In the genomic region with DNA sequence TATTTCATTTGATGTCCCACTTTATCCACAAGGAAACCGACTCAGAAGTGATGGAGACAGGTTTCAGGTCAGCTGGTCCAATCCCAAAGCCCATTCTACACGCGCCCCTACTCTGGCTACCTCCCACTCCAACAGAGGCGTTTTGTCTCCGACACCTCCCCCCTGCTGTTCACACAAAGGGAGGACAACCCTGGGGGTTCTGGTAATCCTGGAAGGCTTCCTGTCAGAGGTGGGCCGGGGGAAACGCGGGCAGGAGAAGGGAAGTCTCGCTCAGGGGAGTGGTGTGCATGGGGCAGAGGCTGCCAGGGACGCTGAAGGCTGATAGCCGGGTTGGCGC, we compare ENCODE assay signal across 16 cellular contexts. TPM values are rescaled to one million over a fixed set of nuclear protein-coding genes. Genes with fewer than 3 reads are reported as not detected.
A peak's percentile ranks its signal among the peaks of the same experiment; 100 is the strongest.
DNase-seq lines count a peak whose midpoint lies in the region; ATAC-seq and TF ChIP-seq lines count a peak whose summit lies in the region.
"Had no signal": no experiment of that assay in that cellular context is flagged by ENCODE, and none has a peak within 500 bp of the region (broad histone marks: within the 10 kb centered on the region; RNA-seq: fewer than 3 reads in every experiment).

No MANE protein-coding gene starts in this region.

- POLR2A ChIA-PET in SK-N-SH (lab: Yijun Ruan, JAX), result interaction anchor here (2.9 kb wide), 1 partner anchor 48 kb away, joined by 12 read pairs; no protein-coding TSS in a partner anchor
- POLR2A ChIA-PET in PC-3 (lab: Charles Lee; ENCODE audit: unreplicated experiment), result no interaction called here

- intact Hi-C loops in PC-3 (cut with micrococcal nuclease) (loop anchor here (1.0 to 5.0 kb wide), 4 partner anchors 31 to 598 kb away; no protein-coding TSS in a partner anchor), natural killer cell (cut with micrococcal nuclease) (no loop called here)

- H3K4me1 ChIP-seq in SK-N-SH (ENCODE audit: control insufficient read depth in 1 of 2, insufficient read depth in 2 of 2, low read depth in 1 of 2, low read length in 1 of 2) (peaks cover 0 to 42% of the 10 kb centered on the region in 2 experiments; a peak in 2 of 4 replicates), PC-3 (ENCODE audit: insufficient read depth, low read length) (no peaks in the 10 kb centered on the region; the same call in 1 of the 2 replicates), hepatocyte (ENCODE audit: insufficient read depth) (peaks cover 6% of the 10 kb centered on the region), trophoblast cell (ENCODE audit: control insufficient read depth in 1 of 2, insufficient read depth in 2 of 2, low read length in 2 of 2) (peaks cover 31 to 35% of the 10 kb centered on the region in 2 experiments)
- H3K4me1 ChIP-seq: colonic mucosa had no signal

- H2BK5ac ChIP-seq in trophoblast cell (ENCODE audit: low read depth, low read length, poor library complexity), result peak overlapping the region; percentile 24

- peak overlapping the region; percentile 81; the same call in 1 of the 2 replicates for H3K4me2 ChIP-seq in SK-N-SH
- H3K4me2 ChIP-seq in PC-3 (ENCODE audit: low read length), result peak overlapping the region; percentile 86; the same call in 1 of the 2 replicates
- peak overlapping the region; percentile 77 for H3K4me2 ChIP-seq in hepatocyte
- H3K4me2 ChIP-seq in trophoblast cell (ENCODE audit: low read length), result peak overlapping the region; percentile 72

- H3K4ac ChIP-seq in trophoblast cell (ENCODE audit: low read depth, low read length), result no peak overlapping the region

- DNase-seq in SK-N-SH (no peak), PC-3 (no peak), hepatocyte (ENCODE audit: low spot score) (no peak), trophoblast cell (no peak), NCI-H526 (lab: John Stamatoyannopoulos, UW) (no peak), natural killer cell (no peak)
- DNase-seq: NCI-H524 treated with DMSO at 0.1 percent for 48 hours had no signal

- H3K9me3 Mint-ChIP-seq in natural killer cell, result no peaks in the 10 kb centered on the region
- H3K9me3 Mint-ChIP-seq: activated CD4-positive, alpha-beta T cell treated with anti-CD3 and anti-CD28 coated beads, Interleukin-2, amount 10 ng/mL, durations not matched to agents 24 days and 14 days had no signal

- peak overlapping the region; percentile 15 for H3K14ac ChIP-seq in trophoblast cell (ENCODE audit: low read length)

- peak overlapping the region; percentile 34 for H4K12ac ChIP-seq in trophoblast cell (ENCODE audit: low read depth, low read length)

- 21% methylated on average over 12 of the region's 12 CpGs for WGBS in SK-N-SH (ENCODE audit: low lambda C conversion rate)
- WGBS in hepatocyte (ENCODE audit: low lambda C conversion rate, missing lambda C conversion rate), result 16% methylated on average over 7 of the region's 12 CpGs
- no CpG with 5 or more reads among the region's 12 CpGs for WGBS in trophoblast cell (ENCODE audit: extremely low coverage, insufficient coverage, insufficient read length)

- H3K4me1 Mint-ChIP-seq in natural killer cell, result peaks cover 0 to 6% of the 10 kb centered on the region in 2 donors

- H2AK5ac ChIP-seq in trophoblast cell (ENCODE audit: low read length), result peak overlapping the region; percentile 4

- H3K9ac ChIP-seq in SK-N-SH, result no peak overlapping the region
- H3K9ac ChIP-seq in PC-3 (ENCODE audit: low read length), result no peak overlapping the region
- no peak overlapping the region for H3K9ac ChIP-seq in trophoblast cell (ENCODE audit: low read length)

- H4K8ac ChIP-seq in trophoblast cell (ENCODE audit: low read depth, low read length), result no peak overlapping the region

- H3K23ac ChIP-seq in trophoblast cell (ENCODE audit: low read length), result no peak overlapping the region

- no peaks in the 10 kb centered on the region for H3F3A ChIP-seq in SK-N-SH (replicated peaks; ENCODE audit: insufficient read depth)
- no peaks in the 10 kb centered on the region for H3F3A ChIP-seq in PC-3 (ENCODE audit: low read length, unreplicated experiment)

- H3K27ac Mint-ChIP-seq in natural killer cell, result no peak overlapping the region
- H3K27ac Mint-ChIP-seq: activated CD4-positive, alpha-beta T cell treated with anti-CD3 and anti-CD28 coated beads, Interleukin-2, amount 10 ng/mL, durations not matched to agents 24 days and 14 days had no signal

- TF ChIP-seq EP300 in SK-N-SH (IDR thresholded peaks at IDR 0.05; ENCODE audit: borderline replicate concordance in 1 of 2, low read depth in 1 of 2, low read length in 1 of 2), result no peak

- no TSS peak for BruUV-seq in PC-3 (replicated peaks; lab: Mats Ljungman, UMichigan)

- H3K36me3 ChIP-seq in SK-N-SH (replicated peaks in 1 of 2; ENCODE audit: control insufficient read depth in 1 of 2, insufficient read depth in 2 of 2, low read length in 1 of 2), result no peaks in the 10 kb centered on the region
- H3K36me3 ChIP-seq in PC-3 (ENCODE audit: low read depth, low read length), result no peaks in the 10 kb centered on the region
- H3K36me3 ChIP-seq in hepatocyte (replicated peaks; ENCODE audit: insufficient read depth, low read depth), result no peaks in the 10 kb centered on the region
- H3K36me3 ChIP-seq in trophoblast cell (ENCODE audit: control insufficient read depth in 1 of 2, insufficient read depth in 2 of 2, low read length in 2 of 2), result no peaks in the 10 kb centered on the region
- H3K36me3 ChIP-seq: colonic mucosa, ovary had no signal

- CTCF ChIA-PET in SK-N-SH (lab: Yijun Ruan, JAX), result interaction anchor here (0.5 to 14.2 kb wide), 44 partner anchors 9 to 640 kb away, joined by 3 to 511 read pairs (median 5); a partner anchor contains a TSS
- CTCF ChIA-PET in PC-3 (lab: Charles Lee), result interaction anchor here (1.0 kb wide), 1 partner anchor 48 kb away, joined by 5 read pairs; no protein-coding TSS in a partner anchor

- H3K27me3 ChIP-seq in SK-N-SH (ENCODE audit: insufficient read depth) (no peaks in the 10 kb centered on the region), PC-3 (ENCODE audit: low read length) (no peaks in the 10 kb centered on the region), hepatocyte (no peaks in the 10 kb centered on the region), trophoblast cell (ENCODE audit: insufficient read depth, low read length) (no peaks in the 10 kb centered on the region)
- H3K27me3 ChIP-seq: colonic mucosa, ovary had no signal

- H2BK120ac ChIP-seq in trophoblast cell (ENCODE audit: insufficient read depth, low read length, poor library complexity), result no peak overlapping the region

- H3K9me2 ChIP-seq in SK-N-SH, result no peaks in the 10 kb centered on the region
- H3K9me2 ChIP-seq in PC-3 (replicated peaks; ENCODE audit: low read length), result no peaks in the 10 kb centered on the region
- H3K9me2 ChIP-seq in hepatocyte (replicated peaks; ENCODE audit: insufficient read depth), result no peaks in the 10 kb centered on the region

- H3K36me3 Mint-ChIP-seq in natural killer cell, result no peaks in the 10 kb centered on the region

- no peak for TF ChIP-seq CTCF in SK-N-SH (IDR thresholded peaks at IDR 0.05)
- TF ChIP-seq CTCF in PC-3 (conservative IDR thresholded peaks at IDR 0.05; ENCODE audit: low read depth, low read length), result no peak
- no peak for TF ChIP-seq CTCF in hepatocyte (IDR thresholded peaks at IDR 0.05; ENCODE audit: poor library complexity)
- TF ChIP-seq CTCF in natural killer cell (IDR thresholded peaks at IDR 0.05), result no peak

- no peak overlapping the region for H3K18ac ChIP-seq in trophoblast cell (ENCODE audit: low read length)

- H3K4me3 ChIP-seq in SK-N-SH (ENCODE audit: low read depth in 2 of 2, low read length in 1 of 2) (no peak overlapping the region), PC-3 (ENCODE audit: low read length) (no peak overlapping the region; the same call in 1 of the 2 replicates), hepatocyte (no peak overlapping the region), trophoblast cell (ENCODE audit: low read depth, low read length) (no peak overlapping the region)
- H3K4me3 ChIP-seq: colonic mucosa, ovary, SK-N-MC had no signal

- H2BK12ac ChIP-seq in trophoblast cell (ENCODE audit: low read length), result peak overlapping the region; percentile 39

- H4K20me1 ChIP-seq in SK-N-SH (ENCODE audit: insufficient read depth), result no peaks in the 10 kb centered on the region
- no peaks in the 10 kb centered on the region for H4K20me1 ChIP-seq in PC-3 (ENCODE audit: low read length)
- no peaks in the 10 kb centered on the region for H4K20me1 ChIP-seq in hepatocyte (ENCODE audit: insufficient read depth, poor library complexity, severe bottlenecking)

- H3K79me1 ChIP-seq in trophoblast cell (ENCODE audit: low read length), result peaks cover 40% of the 10 kb centered on the region

- peaks cover 16 to 21% of the 10 kb centered on the region in 2 donors for H3K27me3 Mint-ChIP-seq in natural killer cell (ENCODE audit: low read depth in 2 of 2)

- no peak overlapping the region for H3K4me3 Mint-ChIP-seq in natural killer cell
- H3K4me3 Mint-ChIP-seq: activated CD4-positive, alpha-beta T cell treated with anti-CD3 and anti-CD28 coated beads, Interleukin-2, amount 10 ng/mL, durations not matched to agents 24 days and 14 days had no signal

- H3K9me3 ChIP-seq in SK-N-SH (no peaks in the 10 kb centered on the region), PC-3 (ENCODE audit: low read length) (no peaks in the 10 kb centered on the region), hepatocyte (ENCODE audit: low read depth) (no peaks in the 10 kb centered on the region), trophoblast cell (ENCODE audit: insufficient read depth, low read depth, low read length) (no peaks in the 10 kb centered on the region)
- H3K9me3 ChIP-seq: colonic mucosa, ovary had no signal

- no peak for ATAC-seq in SK-N-SH treated with all-trans-retinoic acid at 6 μM for 48 hours
- no peak for ATAC-seq in PC-3
- ATAC-seq in HG03565 (IDR thresholded peaks at IDR 0.05; ENCODE audit: unreplicated experiment), result no peak
- no peak for ATAC-seq in natural killer cell

- peak overlapping the region; percentile 52 for H4K91ac ChIP-seq in trophoblast cell (ENCODE audit: low read depth, low read length)

- H3K27ac ChIP-seq in SK-N-SH (ENCODE audit: low read depth in 2 of 2, low read length in 1 of 2) (no peak overlapping the region), PC-3 (ENCODE audit: low read length) (no peak overlapping the region), hepatocyte (no peak overlapping the region), trophoblast cell (ENCODE audit: low read depth, low read length) (no peak overlapping the region)
- H3K27ac ChIP-seq: colonic mucosa, ovary, SK-N-MC, VCaP had no signal

- H3K79me2 ChIP-seq in SK-N-SH (ENCODE audit: insufficient read depth), result no peaks in the 10 kb centered on the region
- no peaks in the 10 kb centered on the region for H3K79me2 ChIP-seq in PC-3 (ENCODE audit: low read length)
- no peaks in the 10 kb centered on the region for H3K79me2 ChIP-seq in hepatocyte
- peaks cover 15% of the 10 kb centered on the region for H3K79me2 ChIP-seq in trophoblast cell (ENCODE audit: control insufficient read depth, insufficient read depth, low read length, poor library complexity)

- no peak overlapping the region for H2AFZ ChIP-seq in SK-N-SH (ENCODE audit: low read depth)
- H2AFZ ChIP-seq in PC-3 (ENCODE audit: low read length), result 0 out of 2 replicates have a peak overlapping the region, but pooled peaks have one; percentile 69
- H2AFZ ChIP-seq in hepatocyte, result no peak overlapping the region
- no peak overlapping the region for H2AFZ ChIP-seq in trophoblast cell (ENCODE audit: insufficient read depth, low read length, poor library complexity)

- TF ChIP-seq RAD21 in SK-N-SH (IDR thresholded peaks at IDR 0.05; ENCODE audit: low read length), result no peak

RNA-seq across cellular contexts. Expression of a gene that starts 39.7 kb away (rescaled TPM):
- 0.03 and 0.08 TPM in 2 replicates for polyA plus RNA-seq in SK-N-SH (2012; rRNA removed)
- 0.03 TPM in 2 replicates for polyA plus RNA-seq in SK-N-SH (2012; cell fraction: cytosol; rRNA removed)
- not detected in 2 replicates for polyA plus RNA-seq in SK-N-SH (2012; cell fraction: nucleus; rRNA removed)
- not detected in 2 replicates for total RNA-seq in PC-3 (2014; rRNA removed)
- total RNA-seq in hepatocyte, result 91.4 and 94.1 TPM in 2 replicates
- polyA plus RNA-seq in hepatocyte, result 136 and 192 TPM in 2 replicates
- 935 and 1,007 TPM in 2 replicates for polyA plus RNA-seq in trophoblast cell (2013)
- total RNA-seq in natural killer cell, result not detected
- total RNA-seq: activated CD4-positive, alpha-beta T cell treated with anti-CD3 and anti-CD28 coated beads, Interleukin-2, amount 10 ng/mL, durations not matched to agents 24 days and 14 days; bronchial epithelial cell; colonic mucosa; T-helper 2 cell treated with Interferon-gamma antibody and Interleukin-4, amounts not matched to agents 100 ng/mL and 5 ng/mL, for 36 hours had no signal

Comparison
In these comparisons a context has a peak if more than half of its experiments do, and no peak if none do; other contexts are left out.
1. RNA of a gene that starts 39.7 kb away (total RNA-seq): 91.4 to 94.1 TPM in hepatocyte; not detected in PC-3 and not detected in natural killer cell; every median in the first group is over 10 times any median in the second.
2. Peak in every context shown above with its lines, with median percentiles within 50 percentile points of each other: H3K4me2 ChIP-seq.